ENCODE assay signal across 1 cellular context in the genomic region with DNA sequence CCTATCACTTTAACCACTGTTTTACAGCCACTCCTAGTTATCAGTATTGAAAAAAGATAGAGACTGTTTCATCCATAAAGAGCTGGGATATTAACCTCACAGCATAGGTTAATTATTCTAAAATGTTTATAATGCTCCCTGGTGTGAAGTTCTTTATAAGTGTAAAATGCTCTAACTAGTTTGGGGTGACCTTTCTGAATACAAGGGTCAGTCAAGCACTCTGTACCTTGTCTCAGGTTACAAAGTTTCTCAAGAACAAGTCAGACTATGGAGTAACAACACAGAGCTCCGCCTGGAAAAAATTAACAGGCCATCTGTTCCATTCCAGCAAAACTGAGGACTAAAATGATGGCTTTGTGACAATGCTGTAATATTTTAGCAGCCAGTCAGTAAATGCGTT.
TF ChIP-seq lines count a peak whose summit lies in the region.

No MANE protein-coding gene starts in this region.

TF ChIP-seq in HEK293, 187 proteins besides CTCF, POLR2A, EP300 and RAD21 (continued from another document and continues in another):
- no peak for TF ChIP-seq SP2 (tag by site-specific recombination; IDR thresholded peaks at IDR 0.05)
- TF ChIP-seq ZNF521 (tag by site-specific recombination; IDR thresholded peaks at IDR 0.05) = no peak
- no peak for TF ChIP-seq ZNF621 (tag by site-specific recombination; IDR thresholded peaks at IDR 0.05)
- no peak for TF ChIP-seq ZNF776 (tag by site-specific recombination; IDR thresholded peaks at IDR 0.05; ENCODE audit: borderline replicate concordance)
- no peak for TF ChIP-seq ZNF404 (tag by site-specific recombination; IDR thresholded peaks at IDR 0.05)
- no peak for TF ChIP-seq ZNF350 (tag by site-specific recombination; IDR thresholded peaks at IDR 0.05)
- no peak for TF ChIP-seq ZNF660 (tag by site-specific recombination; IDR thresholded peaks at IDR 0.05)
- peak; percentile 23; the same call in 1 of the 2 replicates for TF ChIP-seq ZNF664 (tag by site-specific recombination; IDR thresholded peaks at IDR 0.05)
- peak; percentile 28; the same call in 1 of the 2 replicates for TF ChIP-seq ZNF561 (tag by site-specific recombination; IDR thresholded peaks at IDR 0.05; ENCODE audit: borderline replicate concordance)
- no peak for TF ChIP-seq SETDB1 (IDR thresholded peaks at IDR 0.05; ENCODE audit: insufficient read length, low read length)
- TF ChIP-seq, protein P1, sequence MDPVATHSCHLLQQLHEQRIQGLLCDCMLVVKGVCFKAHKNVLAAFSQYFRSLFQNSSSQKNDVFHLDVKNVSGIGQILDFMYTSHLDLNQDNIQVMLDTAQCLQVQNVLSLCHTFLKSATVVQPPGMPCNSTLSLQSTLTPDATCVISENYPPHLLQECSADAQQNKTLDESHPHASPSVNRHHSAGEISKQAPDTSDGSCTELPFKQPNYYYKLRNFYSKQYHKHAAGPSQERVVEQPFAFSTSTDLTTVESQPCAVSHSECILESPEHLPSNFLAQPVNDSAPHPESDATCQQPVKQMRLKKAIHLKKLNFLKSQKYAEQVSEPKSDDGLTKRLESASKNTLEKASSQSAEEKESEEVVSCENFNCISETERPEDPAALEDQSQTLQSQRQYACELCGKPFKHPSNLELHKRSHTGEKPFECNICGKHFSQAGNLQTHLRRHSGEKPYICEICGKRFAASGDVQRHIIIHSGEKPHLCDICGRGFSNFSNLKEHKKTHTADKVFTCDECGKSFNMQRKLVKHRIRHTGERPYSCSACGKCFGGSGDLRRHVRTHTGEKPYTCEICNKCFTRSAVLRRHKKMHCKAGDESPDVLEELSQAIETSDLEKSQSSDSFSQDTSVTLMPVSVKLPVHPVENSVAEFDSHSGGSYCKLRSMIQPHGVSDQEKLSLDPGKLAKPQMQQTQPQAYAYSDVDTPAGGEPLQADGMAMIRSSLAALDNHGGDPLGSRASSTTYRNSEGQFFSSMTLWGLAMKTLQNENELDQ (tag by site-specific recombination; IDR thresholded peaks at IDR 0.05; ENCODE audit: low read depth) = no peak
- TF ChIP-seq ZNF843 (tag by site-specific recombination; IDR thresholded peaks at IDR 0.05) = peak; percentile 99
- TF ChIP-seq, protein P2, sequence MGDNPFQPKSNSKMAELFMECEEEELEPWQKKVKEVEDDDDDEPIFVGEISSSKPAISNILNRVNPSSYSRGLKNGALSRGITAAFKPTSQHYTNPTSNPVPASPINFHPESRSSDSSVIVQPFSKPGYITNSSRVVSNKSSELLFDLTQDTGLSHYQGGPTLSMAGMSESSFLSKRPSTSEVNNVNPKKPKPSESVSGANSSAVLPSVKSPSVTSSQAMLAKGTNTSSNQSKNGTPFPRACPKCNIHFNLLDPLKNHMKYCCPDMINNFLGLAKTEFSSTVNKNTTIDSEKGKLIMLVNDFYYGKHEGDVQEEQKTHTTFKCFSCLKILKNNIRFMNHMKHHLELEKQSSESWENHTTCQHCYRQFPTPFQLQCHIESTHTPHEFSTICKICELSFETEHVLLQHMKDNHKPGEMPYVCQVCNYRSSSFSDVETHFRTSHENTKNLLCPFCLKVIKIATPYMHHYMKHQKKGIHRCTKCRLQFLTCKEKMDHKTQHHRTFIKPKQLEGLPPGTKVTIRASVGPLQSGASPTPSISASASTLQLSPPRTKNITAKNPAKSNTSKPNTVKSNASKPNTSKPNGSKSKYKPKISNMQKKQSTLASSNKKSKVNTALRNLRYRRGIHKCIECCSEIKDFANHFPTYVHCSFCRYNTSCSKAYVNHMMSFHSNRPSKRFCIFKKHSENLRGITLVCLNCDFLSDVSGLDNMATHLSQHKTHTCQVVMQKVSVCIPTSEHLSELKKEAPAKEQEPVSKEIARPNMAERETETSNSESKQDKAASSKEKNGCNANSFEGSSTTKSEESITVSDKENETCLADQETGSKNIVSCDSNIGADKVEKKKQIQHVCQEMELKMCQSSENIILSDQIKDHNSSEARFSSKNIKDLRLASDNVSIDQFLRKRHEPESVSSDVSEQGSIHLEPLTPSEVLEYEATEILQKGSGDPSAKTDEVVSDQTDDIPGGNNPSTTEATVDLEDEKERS (tag by site-specific recombination; IDR thresholded peaks at IDR 0.05) = no peak
- TF ChIP-seq ZNF530 (tag by site-specific recombination; IDR thresholded peaks at IDR 0.05; ENCODE audit: low read depth) = no peak
- TF ChIP-seq ZNF19 (tag by site-specific recombination; IDR thresholded peaks at IDR 0.05; ENCODE audit: low read depth) = no peak
- TF ChIP-seq ZNF837 (tag by site-specific recombination; IDR thresholded peaks at IDR 0.05) = no peak
- no peak for TF ChIP-seq GFI1B (tag by site-specific recombination; IDR thresholded peaks at IDR 0.05)
- TF ChIP-seq, protein P3, sequence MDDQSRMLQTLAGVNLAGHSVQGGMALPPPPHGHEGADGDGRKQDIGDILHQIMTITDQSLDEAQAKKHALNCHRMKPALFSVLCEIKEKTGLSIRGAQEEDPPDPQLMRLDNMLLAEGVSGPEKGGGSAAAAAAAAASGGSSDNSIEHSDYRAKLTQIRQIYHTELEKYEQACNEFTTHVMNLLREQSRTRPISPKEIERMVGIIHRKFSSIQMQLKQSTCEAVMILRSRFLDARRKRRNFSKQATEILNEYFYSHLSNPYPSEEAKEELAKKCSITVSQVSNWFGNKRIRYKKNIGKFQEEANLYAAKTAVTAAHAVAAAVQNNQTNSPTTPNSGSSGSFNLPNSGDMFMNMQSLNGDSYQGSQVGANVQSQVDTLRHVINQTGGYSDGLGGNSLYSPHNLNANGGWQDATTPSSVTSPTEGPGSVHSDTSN (CRISPR knock-in tag; IDR thresholded peaks at IDR 0.05) = no peak
- TF ChIP-seq, protein P4, sequence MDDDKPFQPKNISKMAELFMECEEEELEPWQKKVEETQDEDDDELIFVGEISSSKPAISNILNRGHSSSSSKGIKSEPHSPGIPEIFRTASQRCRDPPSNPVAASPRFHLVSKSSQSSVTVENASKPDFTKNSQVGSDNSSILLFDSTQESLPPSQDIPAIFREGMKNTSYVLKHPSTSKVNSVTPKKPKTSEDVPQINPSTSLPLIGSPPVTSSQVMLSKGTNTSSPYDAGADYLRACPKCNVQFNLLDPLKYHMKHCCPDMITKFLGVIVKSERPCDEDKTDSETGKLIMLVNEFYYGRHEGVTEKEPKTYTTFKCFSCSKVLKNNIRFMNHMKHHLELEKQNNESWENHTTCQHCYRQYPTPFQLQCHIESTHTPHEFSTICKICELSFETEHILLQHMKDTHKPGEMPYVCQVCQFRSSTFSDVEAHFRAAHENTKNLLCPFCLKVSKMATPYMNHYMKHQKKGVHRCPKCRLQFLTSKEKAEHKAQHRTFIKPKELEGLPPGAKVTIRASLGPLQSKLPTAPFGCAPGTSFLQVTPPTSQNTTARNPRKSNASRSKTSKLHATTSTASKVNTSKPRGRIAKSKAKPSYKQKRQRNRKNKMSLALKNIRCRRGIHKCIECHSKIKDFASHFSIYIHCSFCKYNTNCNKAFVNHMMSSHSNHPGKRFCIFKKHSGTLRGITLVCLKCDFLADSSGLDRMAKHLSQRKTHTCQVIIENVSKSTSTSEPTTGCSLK (tag by site-specific recombination; IDR thresholded peaks at IDR 0.05) = no peak
- peak; percentile 93 for TF ChIP-seq OVOL3 (tag by site-specific recombination; IDR thresholded peaks at IDR 0.05)
- TF ChIP-seq, protein P5, sequence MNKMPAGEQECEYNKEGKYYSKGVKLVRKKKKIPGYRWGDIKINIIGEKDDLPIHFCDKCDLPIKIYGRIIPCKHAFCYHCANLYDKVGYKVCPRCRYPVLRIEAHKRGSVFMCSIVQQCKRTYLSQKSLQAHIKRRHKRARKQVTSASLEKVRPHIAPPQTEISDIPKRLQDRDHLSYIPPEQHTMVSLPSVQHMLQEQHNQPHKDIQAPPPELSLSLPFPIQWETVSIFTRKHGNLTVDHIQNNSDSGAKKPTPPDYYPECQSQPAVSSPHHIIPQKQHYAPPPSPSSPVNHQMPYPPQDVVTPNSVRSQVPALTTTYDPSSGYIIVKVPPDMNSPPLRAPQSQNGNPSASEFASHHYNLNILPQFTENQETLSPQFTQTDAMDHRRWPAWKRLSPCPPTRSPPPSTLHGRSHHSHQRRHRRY (tag by site-specific recombination; IDR thresholded peaks at IDR 0.05) = no peak
- no peak for TF ChIP-seq ZNF76 (tag by site-specific recombination; IDR thresholded peaks at IDR 0.05; ENCODE audit: borderline replicate concordance, low read depth)
- no peak for TF ChIP-seq ZNF311 (tag by site-specific recombination; IDR thresholded peaks at IDR 0.05; ENCODE audit: borderline replicate concordance)
- 0 out of 2 replicates have a peak, but pooled peaks have one; percentile 17 for TF ChIP-seq ZBTB8A (tag by site-specific recombination; IDR thresholded peaks at IDR 0.05)
- no peak for TF ChIP-seq ZNF560 (tag by site-specific recombination; IDR thresholded peaks at IDR 0.05; ENCODE audit: borderline replicate concordance)
- peak; percentile 47; the same call in 1 of the 2 replicates for TF ChIP-seq ZNF626 (tag by site-specific recombination; IDR thresholded peaks at IDR 0.05)
- TF ChIP-seq ZNF571 (tag by site-specific recombination; IDR thresholded peaks at IDR 0.05) = no peak
- TF ChIP-seq, protein P6, sequence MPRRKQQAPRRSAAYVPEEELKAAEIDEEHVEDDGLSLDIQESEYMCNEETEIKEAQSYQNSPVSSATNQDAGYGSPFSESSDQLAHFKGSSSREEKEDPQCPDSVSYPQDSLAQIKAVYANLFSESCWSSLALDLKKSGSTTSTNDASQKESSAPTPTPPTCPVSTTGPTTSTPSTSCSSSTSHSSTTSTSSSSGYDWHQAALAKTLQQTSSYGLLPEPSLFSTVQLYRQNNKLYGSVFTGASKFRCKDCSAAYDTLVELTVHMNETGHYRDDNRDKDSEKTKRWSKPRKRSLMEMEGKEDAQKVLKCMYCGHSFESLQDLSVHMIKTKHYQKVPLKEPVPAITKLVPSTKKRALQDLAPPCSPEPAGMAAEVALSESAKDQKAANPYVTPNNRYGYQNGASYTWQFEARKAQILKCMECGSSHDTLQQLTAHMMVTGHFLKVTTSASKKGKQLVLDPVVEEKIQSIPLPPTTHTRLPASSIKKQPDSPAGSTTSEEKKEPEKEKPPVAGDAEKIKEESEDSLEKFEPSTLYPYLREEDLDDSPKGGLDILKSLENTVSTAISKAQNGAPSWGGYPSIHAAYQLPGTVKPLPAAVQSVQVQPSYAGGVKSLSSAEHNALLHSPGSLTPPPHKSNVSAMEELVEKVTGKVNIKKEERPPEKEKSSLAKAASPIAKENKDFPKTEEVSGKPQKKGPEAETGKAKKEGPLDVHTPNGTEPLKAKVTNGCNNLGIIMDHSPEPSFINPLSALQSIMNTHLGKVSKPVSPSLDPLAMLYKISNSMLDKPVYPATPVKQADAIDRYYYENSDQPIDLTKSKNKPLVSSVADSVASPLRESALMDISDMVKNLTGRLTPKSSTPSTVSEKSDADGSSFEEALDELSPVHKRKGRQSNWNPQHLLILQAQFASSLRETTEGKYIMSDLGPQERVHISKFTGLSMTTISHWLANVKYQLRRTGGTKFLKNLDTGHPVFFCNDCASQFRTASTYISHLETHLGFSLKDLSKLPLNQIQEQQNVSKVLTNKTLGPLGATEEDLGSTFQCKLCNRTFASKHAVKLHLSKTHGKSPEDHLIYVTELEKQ (tag by site-specific recombination; IDR thresholded peaks at IDR 0.05; ENCODE audit: borderline replicate concordance) = peak; percentile 67
- TF ChIP-seq ZXDB (tag by site-specific recombination; IDR thresholded peaks at IDR 0.05) = peak; percentile 89
- TF ChIP-seq MZF1 (tag by site-specific recombination; IDR thresholded peaks at IDR 0.05; ENCODE audit: borderline replicate concordance) = no peak
- TF ChIP-seq, protein P7, sequence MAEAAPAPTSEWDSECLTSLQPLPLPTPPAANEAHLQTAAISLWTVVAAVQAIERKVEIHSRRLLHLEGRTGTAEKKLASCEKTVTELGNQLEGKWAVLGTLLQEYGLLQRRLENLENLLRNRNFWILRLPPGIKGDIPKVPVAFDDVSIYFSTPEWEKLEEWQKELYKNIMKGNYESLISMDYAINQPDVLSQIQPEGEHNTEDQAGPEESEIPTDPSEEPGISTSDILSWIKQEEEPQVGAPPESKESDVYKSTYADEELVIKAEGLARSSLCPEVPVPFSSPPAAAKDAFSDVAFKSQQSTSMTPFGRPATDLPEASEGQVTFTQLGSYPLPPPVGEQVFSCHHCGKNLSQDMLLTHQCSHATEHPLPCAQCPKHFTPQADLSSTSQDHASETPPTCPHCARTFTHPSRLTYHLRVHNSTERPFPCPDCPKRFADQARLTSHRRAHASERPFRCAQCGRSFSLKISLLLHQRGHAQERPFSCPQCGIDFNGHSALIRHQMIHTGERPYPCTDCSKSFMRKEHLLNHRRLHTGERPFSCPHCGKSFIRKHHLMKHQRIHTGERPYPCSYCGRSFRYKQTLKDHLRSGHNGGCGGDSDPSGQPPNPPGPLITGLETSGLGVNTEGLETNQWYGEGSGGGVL (tag by site-specific recombination; IDR thresholded peaks at IDR 0.05) = no peak
- TF ChIP-seq ZNF555 (tag by site-specific recombination; conservative IDR thresholded peaks at IDR 0.05) = no peak
- TF ChIP-seq, protein P8, sequence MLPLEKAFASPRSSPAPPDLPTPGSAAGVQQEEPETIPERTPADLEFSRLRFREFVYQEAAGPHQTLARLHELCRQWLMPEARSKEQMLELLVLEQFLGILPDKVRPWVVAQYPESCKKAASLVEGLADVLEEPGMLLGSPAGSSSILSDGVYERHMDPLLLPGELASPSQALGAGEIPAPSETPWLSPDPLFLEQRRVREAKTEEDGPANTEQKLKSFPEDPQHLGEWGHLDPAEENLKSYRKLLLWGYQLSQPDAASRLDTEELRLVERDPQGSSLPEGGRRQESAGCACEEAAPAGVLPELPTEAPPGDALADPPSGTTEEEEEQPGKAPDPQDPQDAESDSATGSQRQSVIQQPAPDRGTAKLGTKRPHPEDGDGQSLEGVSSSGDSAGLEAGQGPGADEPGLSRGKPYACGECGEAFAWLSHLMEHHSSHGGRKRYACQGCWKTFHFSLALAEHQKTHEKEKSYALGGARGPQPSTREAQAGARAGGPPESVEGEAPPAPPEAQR (tag by site-specific recombination; IDR thresholded peaks at IDR 0.05) = no peak
- no peak for TF ChIP-seq ZNF324 (tag by site-specific recombination; IDR thresholded peaks at IDR 0.05)
- 0 out of 2 replicates have a peak, but pooled peaks have one; percentile 23 for TF ChIP-seq BCL11A (tag by site-specific recombination; IDR thresholded peaks at IDR 0.05; ENCODE audit: low read depth)
- TF ChIP-seq, protein P9, sequence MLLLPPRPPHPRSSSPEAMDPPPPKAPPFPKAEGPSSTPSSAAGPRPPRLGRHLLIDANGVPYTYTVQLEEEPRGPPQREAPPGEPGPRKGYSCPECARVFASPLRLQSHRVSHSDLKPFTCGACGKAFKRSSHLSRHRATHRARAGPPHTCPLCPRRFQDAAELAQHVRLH (tag by site-specific recombination; IDR thresholded peaks at IDR 0.05) = peak; percentile 86
- no peak for TF ChIP-seq ZNF654 (tag by site-specific recombination; IDR thresholded peaks at IDR 0.05; ENCODE audit: low read depth)
- no peak for TF ChIP-seq ZNF114 (tag by site-specific recombination; IDR thresholded peaks at IDR 0.05)
- TF ChIP-seq MYNN (tag by site-specific recombination; IDR thresholded peaks at IDR 0.05; ENCODE audit: borderline replicate concordance) = no peak
- TF ChIP-seq ZEB2 (tag by site-specific recombination; IDR thresholded peaks at IDR 0.05) = 0 out of 2 replicates have a peak, but pooled peaks have one; percentile 18
- TF ChIP-seq KLF7 (tag by site-specific recombination; IDR thresholded peaks at IDR 0.05; ENCODE audit: borderline replicate concordance) = peak; percentile 54; the same call in 1 of the 2 replicates
- TF ChIP-seq ZNF426 (tag by site-specific recombination; IDR thresholded peaks at IDR 0.05) = no peak
- TF ChIP-seq ZNF16 (tag by site-specific recombination; IDR thresholded peaks at IDR 0.05; ENCODE audit: low read depth) = no peak
- TF ChIP-seq ZNF211 (tag by site-specific recombination; IDR thresholded peaks at IDR 0.05; ENCODE audit: low read depth) = no peak
